8 cellular contexts compared by ENCODE assay signal in the genomic region with DNA sequence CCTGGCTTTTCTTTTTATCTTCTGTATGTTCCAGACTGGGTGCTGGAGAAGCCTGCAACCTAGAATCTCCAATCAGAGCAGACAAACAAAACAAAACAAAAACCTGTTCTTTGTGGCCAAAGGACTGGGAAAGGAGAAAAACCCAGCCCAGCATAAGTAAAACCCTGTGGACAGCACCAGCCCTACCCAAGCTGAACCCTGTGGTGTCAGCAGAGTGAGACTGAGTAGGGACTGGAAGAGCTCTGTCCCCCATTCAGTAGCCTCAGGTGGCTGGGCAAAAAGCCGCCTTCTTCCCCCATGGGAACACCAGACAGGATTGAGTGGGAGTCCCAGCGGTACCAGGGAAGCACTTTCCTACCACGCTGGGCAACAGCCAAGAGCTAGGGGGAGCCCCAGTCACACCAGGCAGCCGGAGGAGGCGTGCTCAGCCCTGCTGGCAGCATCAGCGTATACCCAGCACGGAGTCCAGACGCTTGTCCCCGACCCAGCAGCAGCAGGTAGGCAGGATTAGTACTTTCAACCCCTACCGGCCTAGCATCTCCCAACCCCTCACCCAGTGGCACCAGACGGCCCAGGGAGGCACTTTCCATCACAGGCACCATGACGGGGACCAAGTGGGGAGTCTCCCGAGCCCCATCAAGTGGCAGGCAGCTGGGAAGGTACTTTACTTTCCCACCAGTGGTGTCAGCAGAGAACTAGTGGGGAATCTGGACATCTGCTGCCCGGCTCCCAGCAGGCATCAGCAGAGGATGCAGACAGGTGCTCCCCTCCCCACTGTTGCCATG. TPM values are rescaled to one million over a fixed set of nuclear protein-coding genes. Genes with fewer than 3 reads are reported as not detected.
A peak's percentile ranks its signal among the peaks of the same experiment; 100 is the strongest.
DNase-seq lines count a peak whose midpoint lies in the region; ATAC-seq and TF ChIP-seq lines count a peak whose summit lies in the region.

No MANE protein-coding gene starts in this region.

- H3K4me1 Mint-ChIP-seq in WTC11: peaks cover 5% of the 10 kb centered on the region; the same call in 1 of the 2 replicates

- no peaks in the 10 kb centered on the region for H3K27me3 ChIP-seq in kidney epithelial cell (ENCODE audit: control insufficient read depth, insufficient read depth, low read length)

- no peaks in the 10 kb centered on the region; the same call in 1 of the 2 replicates for H3K27me3 Mint-ChIP-seq in WTC11 (ENCODE audit: low read depth)

- POLR2A ChIA-PET in AG04449 (lab: Yijun Ruan, JAX) (no interaction called here), WTC11 (lab: Charles Lee) (no interaction called here)

- ATAC-seq in GM18861 (IDR thresholded peaks at IDR 0.05; ENCODE audit: unreplicated experiment) (peak; percentile 74), HG03135 (IDR thresholded peaks at IDR 0.05; ENCODE audit: unreplicated experiment) (peak; percentile 77), WTC11 (peak; percentile 98)

- CTCF ChIA-PET in AG04449 (lab: Yijun Ruan, JAX) (interaction anchor here (0.7 to 3.3 kb wide), 31 partner anchors 9 to 191 kb away, joined by 3 to 32 read pairs (median 5); partner anchors contain the start of gene JADE3), WTC11 (lab: Charles Lee) (interaction anchor here (0.7 to 1.9 kb wide), 12 partner anchors 9 to 241 kb away, joined by 3 to 10 read pairs (median 5); partner anchors contain the start of genes JADE3, NDUFB11 and RP2)

- no peaks in the 10 kb centered on the region for H3K9me3 Mint-ChIP-seq in WTC11

- H3K4me3 ChIP-seq in AG04449 (ENCODE audit: low read depth, low read length): peak overlapping the region; percentile 69
- H3K4me3 ChIP-seq in kidney epithelial cell (ENCODE audit: low read depth, low read length): peak overlapping the region; percentile 44

- no peaks in the 10 kb centered on the region for H3K36me3 Mint-ChIP-seq in WTC11

- no peak overlapping the region for H3K27ac Mint-ChIP-seq in WTC11

- peak overlapping the region; percentile 61 for H3K4me3 Mint-ChIP-seq in WTC11

- no peaks in the 10 kb centered on the region for H3K36me3 ChIP-seq in kidney epithelial cell (ENCODE audit: control insufficient read depth, insufficient read depth, low read length)

- TF ChIP-seq CTCF in AG04449 (IDR thresholded peaks at IDR 0.05; ENCODE audit: insufficient read depth, low read length, missing control alignments) (peak; percentile 83), WTC11 (IDR thresholded peaks at IDR 0.05) (no peak), kidney epithelial cell (IDR thresholded peaks at IDR 0.05; ENCODE audit: insufficient read depth, low read length, poor library complexity, severe bottlenecking) (peak; percentile 65)

- no peak for DNase-seq in AG04449 (ENCODE audit: low read depth, low spot score)
- peak; percentile 85 for DNase-seq in NCI-H2171 (lab: John Stamatoyannopoulos, UW)
- DNase-seq in WTC11 (ENCODE audit: low spot score): peak; percentile 72
- DNase-seq in cerebellum (ENCODE audit: low spot score): peak; percentile 15
- DNase-seq in kidney epithelial cell (ENCODE audit: low read depth): peak; percentile 12
- peak; percentile 68 for DNase-seq in stimulated activated CD4-positive, alpha-beta T cell treated with anti-CD3 and anti-CD28 coated beads, Interleukin-15, amount 100 ng/mL, for 24 hours

TF ChIP-seq in WTC11, 78 proteins besides CTCF, POLR2A, EP300 and RAD21 (continues in another document):
- no peak for TF ChIP-seq NFYB (CRISPR knock-in tag; conservative IDR thresholded peaks at IDR 0.05; ENCODE audit: low read depth)
- TF ChIP-seq, protein P1, sequence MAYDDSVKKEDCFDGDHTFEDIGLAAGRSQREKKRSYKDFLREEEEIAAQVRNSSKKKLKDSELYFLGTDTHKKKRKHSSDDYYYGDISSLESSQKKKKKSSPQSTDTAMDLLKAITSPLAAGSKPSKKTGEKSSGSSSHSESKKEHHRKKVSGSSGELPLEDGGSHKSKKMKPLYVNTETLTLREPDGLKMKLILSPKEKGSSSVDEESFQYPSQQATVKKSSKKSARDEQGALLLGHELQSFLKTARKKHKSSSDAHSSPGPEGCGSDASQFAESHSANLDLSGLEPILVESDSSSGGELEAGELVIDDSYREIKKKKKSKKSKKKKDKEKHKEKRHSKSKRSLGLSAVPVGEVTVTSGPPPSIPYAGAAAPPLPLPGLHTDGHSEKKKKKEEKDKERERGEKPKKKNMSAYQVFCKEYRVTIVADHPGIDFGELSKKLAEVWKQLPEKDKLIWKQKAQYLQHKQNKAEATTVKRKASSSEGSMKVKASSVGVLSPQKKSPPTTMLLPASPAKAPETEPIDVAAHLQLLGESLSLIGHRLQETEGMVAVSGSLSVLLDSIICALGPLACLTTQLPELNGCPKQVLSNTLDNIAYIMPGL (CRISPR knock-in tag; IDR thresholded peaks at IDR 0.05): 0 out of 2 replicates have a peak, but pooled peaks have one; percentile 42
- no peak for TF ChIP-seq ZNF263 (CRISPR knock-in tag; IDR thresholded peaks at IDR 0.05; ENCODE audit: low read depth)
- TF ChIP-seq CDX4 (CRISPR knock-in tag; IDR thresholded peaks at IDR 0.05; ENCODE audit: borderline replicate concordance): no peak
- TF ChIP-seq ZNF532 (CRISPR knock-in tag; IDR thresholded peaks at IDR 0.05; ENCODE audit: borderline replicate concordance): no peak
- no peak for TF ChIP-seq JUN (CRISPR knock-in tag; IDR thresholded peaks at IDR 0.05)
- TF ChIP-seq ZNF423 (CRISPR knock-in tag; IDR thresholded peaks at IDR 0.05): 0 out of 2 replicates have a peak, but pooled peaks have one; percentile 17
- peak; percentile 27; the same call in 1 of the 2 replicates for TF ChIP-seq GABPB1 (CRISPR knock-in tag; IDR thresholded peaks at IDR 0.05)
- no peak for TF ChIP-seq FOXP1 (CRISPR knock-in tag; IDR thresholded peaks at IDR 0.05; ENCODE audit: borderline replicate concordance)
- TF ChIP-seq ZNF416 (CRISPR knock-in tag; IDR thresholded peaks at IDR 0.05): no peak
- no peak for TF ChIP-seq PRDM15 (CRISPR knock-in tag; IDR thresholded peaks at IDR 0.05)

RNA-seq across cellular contexts. Expression of gene JADE3, which starts 8.6 kb away (rescaled TPM):
- total RNA-seq in WTC11 (2021) (14.6 to 19.2 TPM (median 16.8 TPM) in 3 replicates), cerebellum (10.9 TPM), kidney epithelial cell (9.4 and 11.2 TPM in 2 replicates)
